Comparison of ENCODE assay signal across 26 cellular contexts in the genomic region with DNA sequence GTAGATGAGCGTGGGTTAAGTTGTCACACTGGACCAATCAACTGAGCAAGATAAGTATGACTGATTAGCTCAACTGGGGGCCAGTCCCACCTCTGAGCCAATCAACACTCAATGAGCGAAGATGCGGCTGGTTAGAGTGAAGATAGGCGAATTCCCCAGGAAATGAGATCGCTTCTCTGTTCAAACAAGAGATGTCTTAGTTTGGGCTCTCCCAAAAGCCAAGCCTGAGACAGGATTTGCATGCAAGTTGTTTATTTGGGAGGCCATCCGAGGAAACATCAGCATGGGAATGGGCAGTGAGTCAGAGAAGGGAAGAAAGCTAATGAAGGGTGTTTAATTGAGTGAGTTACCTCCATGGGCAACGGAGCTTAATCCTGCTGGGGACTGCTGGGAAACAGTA. TPM values are rescaled to one million over a fixed set of nuclear protein-coding genes. Genes with fewer than 3 reads are reported as not detected.
"Had no signal": no experiment of that assay in that cellular context is flagged by ENCODE, and none has a peak within 500 bp of the region (broad histone marks: within the 10 kb centered on the region; RNA-seq: fewer than 3 reads in every experiment).

No MANE protein-coding gene starts in this region.

- H3K27me3 Mint-ChIP-seq: activated CD4-positive, alpha-beta T cell treated with anti-CD3 and anti-CD28 coated beads, Interleukin-2, amount 10 ng/mL, durations not matched to agents 7 days and 5 days; activated CD8-positive, alpha-beta memory T cell treated with anti-CD3 and anti-CD28 coated beads, Interleukin-2, amount 10 ng/mL, durations not matched to agents 7 days and 5 days; activated CD8-positive, alpha-beta T cell treated with anti-CD3 and anti-CD28 coated beads for 36 hours; stimulated activated naive CD8-positive, alpha-beta T cell treated with anti-CD3 and anti-CD28 coated beads, Interleukin-15, amount 100 ng/mL, for 72 hours had no signal

- H3K36me3 ChIP-seq: colonic mucosa, esophagus squamous epithelium, gastrocnemius medialis, right lobe of liver, tibial nerve had no signal

- DNase-seq: activated CD4-positive, alpha-beta T cell treated with anti-CD3 and anti-CD28 coated beads, Interleukin-2, amount 10 ng/mL, durations not matched to agents 7 days and 5 days; activated CD4-positive, CD25-positive, alpha-beta regulatory T cell treated with anti-CD3 and anti-CD28 coated beads, Interleukin-2, amount 50 U/mL, for 72 hours; activated CD8-positive, alpha-beta memory T cell treated with anti-CD3 and anti-CD28 coated beads, Interleukin-2, amount 10 ng/mL, durations not matched to agents 7 days and 5 days; activated CD8-positive, alpha-beta T cell treated with anti-CD3 and anti-CD28 coated beads for 36 hours; activated gamma-delta T cell; activated naive CD4-positive, alpha-beta T cell treated with anti-CD3 and anti-CD28 coated beads, Interleukin-2, amount 50 U/mL, for 16 hours; colonic mucosa; dorsolateral prefrontal cortex; esophagus squamous epithelium; gastrocnemius medialis; left ventricle myocardium superior; mammary epithelial cell; mucosa of descending colon; occipital lobe; right lobe of liver; stimulated activated CD4-positive, alpha-beta T cell treated with anti-CD3 and anti-CD28 coated beads, Interleukin-2, amount 100 ng/mL, for 24 hours; stimulated activated naive CD8-positive, alpha-beta T cell treated with anti-CD3 and anti-CD28 coated beads, Interleukin-15, amount 100 ng/mL, for 72 hours had no signal

- H3K4me1 Mint-ChIP-seq: activated CD4-positive, alpha-beta T cell treated with anti-CD3 and anti-CD28 coated beads, Interleukin-2, amount 10 ng/mL, durations not matched to agents 7 days and 5 days; activated CD8-positive, alpha-beta memory T cell treated with anti-CD3 and anti-CD28 coated beads, Interleukin-2, amount 10 ng/mL, durations not matched to agents 7 days and 5 days; central memory CD8-positive, alpha-beta T cell; stimulated activated effector memory CD8-positive, alpha-beta T cell treated with anti-CD3 and anti-CD28 coated beads, Interleukin-12 subunit alpha, Interleukin-12 subunit beta, amount 100 ng/mL, for 72 hours; stimulated activated naive CD8-positive, alpha-beta T cell treated with anti-CD3 and anti-CD28 coated beads, Interleukin-15, amount 100 ng/mL, for 72 hours had no signal

- H3K27me3 ChIP-seq: colonic mucosa, dorsolateral prefrontal cortex, right lobe of liver had no signal

- H3K27ac Mint-ChIP-seq: activated CD4-positive, alpha-beta T cell treated with anti-CD3 and anti-CD28 coated beads, Interleukin-2, amount 10 ng/mL, durations not matched to agents 7 days and 5 days; activated CD8-positive, alpha-beta memory T cell treated with anti-CD3 and anti-CD28 coated beads, Interleukin-2, amount 10 ng/mL, durations not matched to agents 7 days and 5 days; activated CD8-positive, alpha-beta T cell treated with anti-CD3 and anti-CD28 coated beads for 36 hours; activated T-helper 1 cell treated with anti-CD3 and anti-CD28 coated beads, Interleukin-12 subunit alpha, Interleukin-12 subunit beta, Interleukin-2, Interleukin-4 antibody, amounts not matched to agents 30 ng/mL and 10 ng/mL and 1 ng/mL, durations not matched to agents 14 hours and 24 hours and 36 hours; stimulated activated effector memory CD8-positive, alpha-beta T cell treated with anti-CD3 and anti-CD28 coated beads, Interleukin-12 subunit alpha, Interleukin-12 subunit beta, amount 100 ng/mL, for 72 hours; stimulated activated naive CD8-positive, alpha-beta T cell treated with anti-CD3 and anti-CD28 coated beads, Interleukin-15, amount 100 ng/mL, for 72 hours had no signal

- H3K9me3 ChIP-seq: colonic mucosa, gastrocnemius medialis, mucosa of descending colon, right lobe of liver, tibial nerve had no signal

- H3K4me3 Mint-ChIP-seq: activated CD4-positive, alpha-beta T cell treated with anti-CD3 and anti-CD28 coated beads, Interleukin-2, amount 10 ng/mL, durations not matched to agents 7 days and 5 days; activated CD8-positive, alpha-beta memory T cell treated with anti-CD3 and anti-CD28 coated beads, Interleukin-2, amount 10 ng/mL, durations not matched to agents 7 days and 5 days; activated CD8-positive, alpha-beta T cell treated with anti-CD3 and anti-CD28 coated beads for 36 hours; activated T-helper 1 cell treated with anti-CD3 and anti-CD28 coated beads, Interleukin-12 subunit alpha, Interleukin-12 subunit beta, Interleukin-2, Interleukin-4 antibody, amounts not matched to agents 30 ng/mL and 10 ng/mL and 1 ng/mL, durations not matched to agents 14 hours and 24 hours and 36 hours; central memory CD8-positive, alpha-beta T cell; stimulated activated effector memory CD8-positive, alpha-beta T cell treated with anti-CD3 and anti-CD28 coated beads, Interleukin-12 subunit alpha, Interleukin-12 subunit beta, amount 100 ng/mL, for 72 hours; stimulated activated naive CD8-positive, alpha-beta T cell treated with anti-CD3 and anti-CD28 coated beads, Interleukin-15, amount 100 ng/mL, for 72 hours had no signal

- H3K4me3 ChIP-seq: colonic mucosa, dorsolateral prefrontal cortex, esophagus squamous epithelium, gastrocnemius medialis, mucosa of descending colon, right lobe of liver, skin epidermis, tibial nerve had no signal

- H3K27ac ChIP-seq: colonic mucosa, dorsolateral prefrontal cortex, esophagus squamous epithelium, gastrocnemius medialis, right lobe of liver, skin epidermis, tibial nerve, VCaP had no signal

- ATAC-seq: activated CD8-positive, alpha-beta memory T cell treated with anti-CD3 and anti-CD28 coated beads, Interleukin-2, amount 10 ng/mL, durations not matched to agents 7 days and 5 days; activated CD8-positive, alpha-beta T cell treated with anti-CD3 and anti-CD28 coated beads for 36 hours; gastrocnemius medialis; left ventricle myocardium superior; mucosa of descending colon; stimulated activated effector memory CD8-positive, alpha-beta T cell treated with anti-CD3 and anti-CD28 coated beads, Interleukin-12 subunit alpha, Interleukin-12 subunit beta, amount 100 ng/mL, for 72 hours; stimulated activated naive CD8-positive, alpha-beta T cell treated with anti-CD3 and anti-CD28 coated beads, Interleukin-15, amount 100 ng/mL, for 72 hours had no signal

- H3K9me3 Mint-ChIP-seq: activated CD4-positive, alpha-beta T cell treated with anti-CD3 and anti-CD28 coated beads, Interleukin-2, amount 10 ng/mL, durations not matched to agents 7 days and 5 days; activated CD8-positive, alpha-beta T cell treated with anti-CD3 and anti-CD28 coated beads for 36 hours; activated T-helper 1 cell treated with anti-CD3 and anti-CD28 coated beads, Interleukin-12 subunit alpha, Interleukin-12 subunit beta, Interleukin-2, Interleukin-4 antibody, amounts not matched to agents 30 ng/mL and 10 ng/mL and 1 ng/mL, durations not matched to agents 14 hours and 24 hours and 36 hours; central memory CD8-positive, alpha-beta T cell; stimulated activated effector memory CD8-positive, alpha-beta T cell treated with anti-CD3 and anti-CD28 coated beads, Interleukin-12 subunit alpha, Interleukin-12 subunit beta, amount 100 ng/mL, for 72 hours; stimulated activated naive CD8-positive, alpha-beta T cell treated with anti-CD3 and anti-CD28 coated beads, Interleukin-15, amount 100 ng/mL, for 72 hours had no signal

- H3K4me1 ChIP-seq: colonic mucosa, gastrocnemius medialis, right lobe of liver, tibial nerve had no signal

- H3K36me3 Mint-ChIP-seq: activated CD8-positive, alpha-beta memory T cell treated with anti-CD3 and anti-CD28 coated beads, Interleukin-2, amount 10 ng/mL, durations not matched to agents 7 days and 5 days; stimulated activated effector memory CD8-positive, alpha-beta T cell treated with anti-CD3 and anti-CD28 coated beads, Interleukin-12 subunit alpha, Interleukin-12 subunit beta, amount 100 ng/mL, for 72 hours had no signal

RNA-seq across cellular contexts. Expression of gene GJB5, which starts 4.9 kb away (rescaled TPM):
- total RNA-seq: activated CD4-positive, alpha-beta T cell treated with anti-CD3 and anti-CD28 coated beads, Interleukin-2, amount 10 ng/mL, durations not matched to agents 7 days and 5 days; activated CD8-positive, alpha-beta memory T cell treated with anti-CD3 and anti-CD28 coated beads, Interleukin-2, amount 10 ng/mL, durations not matched to agents 7 days and 5 days; activated CD8-positive, alpha-beta T cell treated with anti-CD3 and anti-CD28 coated beads for 36 hours; activated T-helper 1 cell treated with anti-CD3 and anti-CD28 coated beads, Interleukin-12 subunit alpha, Interleukin-12 subunit beta, Interleukin-2, Interleukin-4 antibody, amounts not matched to agents 30 ng/mL and 10 ng/mL and 1 ng/mL, durations not matched to agents 14 hours and 24 hours and 36 hours; gastrocnemius medialis; kidney epithelial cell; left ventricle myocardium superior; mucosa of descending colon; occipital lobe; right lobe of liver; T-helper 2 cell treated with Interferon-gamma antibody and Interleukin-4, amounts not matched to agents 100 ng/mL and 5 ng/mL, for 36 hours had no signal
- polyA plus RNA-seq: neural cell had no signal

RNA-seq across cellular contexts. Expression of gene GJB4, which starts 9.6 kb away (rescaled TPM):
- total RNA-seq: activated CD4-positive, alpha-beta T cell treated with anti-CD3 and anti-CD28 coated beads, Interleukin-2, amount 10 ng/mL, durations not matched to agents 7 days and 5 days; activated CD8-positive, alpha-beta memory T cell treated with anti-CD3 and anti-CD28 coated beads, Interleukin-2, amount 10 ng/mL, durations not matched to agents 7 days and 5 days; activated CD8-positive, alpha-beta T cell treated with anti-CD3 and anti-CD28 coated beads for 36 hours; activated T-helper 1 cell treated with anti-CD3 and anti-CD28 coated beads, Interleukin-12 subunit alpha, Interleukin-12 subunit beta, Interleukin-2, Interleukin-4 antibody, amounts not matched to agents 30 ng/mL and 10 ng/mL and 1 ng/mL, durations not matched to agents 14 hours and 24 hours and 36 hours; gastrocnemius medialis; left ventricle myocardium superior; mucosa of descending colon; occipital lobe; right lobe of liver; T-helper 2 cell treated with Interferon-gamma antibody and Interleukin-4, amounts not matched to agents 100 ng/mL and 5 ng/mL, for 36 hours; tibial nerve had no signal
- polyA plus RNA-seq: neural cell had no signal

RNA-seq across cellular contexts. Expression of gene GJB3, which starts 31.0 kb away (rescaled TPM):
- total RNA-seq: activated CD4-positive, alpha-beta T cell treated with anti-CD3 and anti-CD28 coated beads, Interleukin-2, amount 10 ng/mL, durations not matched to agents 7 days and 5 days; activated CD8-positive, alpha-beta memory T cell treated with anti-CD3 and anti-CD28 coated beads, Interleukin-2, amount 10 ng/mL, durations not matched to agents 7 days and 5 days; activated CD8-positive, alpha-beta T cell treated with anti-CD3 and anti-CD28 coated beads for 36 hours; activated T-helper 1 cell treated with anti-CD3 and anti-CD28 coated beads, Interleukin-12 subunit alpha, Interleukin-12 subunit beta, Interleukin-2, Interleukin-4 antibody, amounts not matched to agents 30 ng/mL and 10 ng/mL and 1 ng/mL, durations not matched to agents 14 hours and 24 hours and 36 hours; gastrocnemius medialis; left ventricle myocardium superior; occipital lobe; T-helper 2 cell treated with Interferon-gamma antibody and Interleukin-4, amounts not matched to agents 100 ng/mL and 5 ng/mL, for 36 hours had no signal
- polyA plus RNA-seq: neural cell had no signal

RNA-seq across cellular contexts. Expression of gene GJA4, which starts 42.8 kb away (rescaled TPM):
- total RNA-seq: activated CD4-positive, alpha-beta T cell treated with anti-CD3 and anti-CD28 coated beads, Interleukin-2, amount 10 ng/mL, durations not matched to agents 7 days and 5 days; activated CD8-positive, alpha-beta memory T cell treated with anti-CD3 and anti-CD28 coated beads, Interleukin-2, amount 10 ng/mL, durations not matched to agents 7 days and 5 days; activated CD8-positive, alpha-beta T cell treated with anti-CD3 and anti-CD28 coated beads for 36 hours; activated T-helper 1 cell treated with anti-CD3 and anti-CD28 coated beads, Interleukin-12 subunit alpha, Interleukin-12 subunit beta, Interleukin-2, Interleukin-4 antibody, amounts not matched to agents 30 ng/mL and 10 ng/mL and 1 ng/mL, durations not matched to agents 14 hours and 24 hours and 36 hours; kidney epithelial cell; mammary epithelial cell; T-helper 2 cell treated with Interferon-gamma antibody and Interleukin-4, amounts not matched to agents 100 ng/mL and 5 ng/mL, for 36 hours had no signal
- polyA plus RNA-seq: neural cell had no signal
